Comparison of ENCODE assay signal across 9 cellular contexts in the genomic region with DNA sequence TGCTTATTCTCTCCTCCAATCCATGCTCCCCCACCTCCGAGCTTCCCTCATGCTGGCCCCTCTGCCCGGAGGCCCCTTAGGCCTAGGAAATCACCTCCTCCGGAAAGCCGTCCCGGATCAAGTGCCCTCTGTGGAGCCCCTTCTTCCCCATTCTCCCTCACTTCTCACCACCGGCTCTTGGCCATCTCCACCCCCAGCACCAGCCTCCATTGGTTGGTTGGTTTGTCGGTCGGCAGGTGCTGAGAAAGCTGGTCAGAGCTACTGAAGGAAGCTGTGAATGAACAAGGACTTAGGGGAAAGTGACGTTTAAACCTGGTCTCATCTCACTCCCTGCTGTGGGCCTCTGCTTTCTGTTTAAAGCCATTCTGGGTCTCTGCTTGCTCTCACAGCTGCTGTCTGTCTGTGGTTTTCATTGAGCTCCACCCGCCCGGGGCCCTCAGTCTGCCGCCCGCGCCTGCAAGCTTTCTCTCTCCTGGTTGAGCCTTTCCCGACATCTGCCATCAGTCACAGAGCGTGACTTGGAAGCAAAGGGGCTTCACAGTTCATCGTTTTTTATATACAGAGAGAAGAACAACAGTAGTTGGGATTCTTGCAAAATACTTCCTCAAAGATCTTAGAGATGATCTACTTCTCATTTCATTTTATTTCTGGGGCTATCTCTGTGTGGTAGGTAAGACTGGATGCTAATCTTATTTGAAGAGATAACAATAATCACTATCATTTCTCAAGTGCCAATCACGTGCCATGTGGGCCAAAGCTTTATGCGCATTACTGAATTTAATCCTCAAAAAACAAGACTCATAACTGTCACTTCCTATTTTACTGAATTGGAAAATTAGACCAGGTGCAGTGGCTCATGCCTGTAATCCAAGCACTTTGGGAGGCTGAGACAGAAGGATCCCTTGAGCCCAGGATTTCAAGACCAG.
DNase-seq lines count a peak whose midpoint lies in the region; ATAC-seq, FAIRE-seq and TF ChIP-seq lines count a peak whose summit lies in the region.
"Had no signal": no experiment of that assay in that cellular context is flagged by ENCODE, and none has a peak within 500 bp of the region (broad histone marks: within the 10 kb centered on the region; RNA-seq: fewer than 3 reads in every experiment).

No MANE protein-coding gene starts in this region.

- TF ChIP-seq POLR2A in GM12892 (IDR thresholded peaks at IDR 0.05; ENCODE audit: low read depth, low read length): no peak
- TF ChIP-seq POLR2A in spleen (IDR thresholded peaks at IDR 0.05): no peak

- CTCF ChIA-PET in naive thymus-derived CD4-positive, alpha-beta T cell (lab: Charles Lee): interaction anchor here (0.6 to 2.8 kb wide), 6 partner anchors 12 to 267 kb away, joined by 3 to 23 read pairs (median 5); no protein-coding TSS in a partner anchor

- no peak overlapping the region for H2AFZ ChIP-seq in Karpas-422 (ENCODE audit: low read length)

- intact Hi-C loops in naive thymus-derived CD4-positive, alpha-beta T cell (cut with micrococcal nuclease): loop anchor here (1.0 to 5.0 kb wide), 7 partner anchors 12 to 266 kb away; partner anchors contain the start of gene UBE2Q1 (in 2 of the 2)
- intact Hi-C loops in spleen (cut with DNase I; ENCODE audit: low total_unique reads): no loop called here

- H3K9me2 ChIP-seq in Karpas-422 (replicated peaks; ENCODE audit: insufficient read depth, low read length): no peaks in the 10 kb centered on the region

- H3K9me3 Mint-ChIP-seq in naive thymus-derived CD4-positive, alpha-beta T cell: peaks cover 0 to 3% (median 0%) of the 10 kb centered on the region in 11 donors
- no peaks in the 10 kb centered on the region for H3K9me3 Mint-ChIP-seq in HFFc6

- H3K4me1 ChIP-seq in naive thymus-derived CD4-positive, alpha-beta T cell (ENCODE audit: control insufficient read depth in 2 of 2, insufficient read depth in 2 of 2, low read length in 2 of 2): peaks cover 39 to 47% of the 10 kb centered on the region in 2 donors
- H3K4me1 ChIP-seq in Karpas-422 (ENCODE audit: low read length) (no peaks in the 10 kb centered on the region), spleen (peaks cover 0 to 28% (median 21%) of the 10 kb centered on the region in 6 donors)

- H3K9me3 ChIP-seq in naive thymus-derived CD4-positive, alpha-beta T cell (ENCODE audit: control insufficient read depth in 2 of 3, low read length in 3 of 3): no peaks in the 10 kb centered on the region
- H3K9me3 ChIP-seq in Karpas-422 (ENCODE audit: low read length) (no peaks in the 10 kb centered on the region), spleen (no peaks in the 10 kb centered on the region)

- H3K36me3 Mint-ChIP-seq in naive thymus-derived CD4-positive, alpha-beta T cell: peaks cover 0 to 6% (median 0%) of the 10 kb centered on the region in 5 donors
- no peaks in the 10 kb centered on the region for H3K36me3 Mint-ChIP-seq in HFFc6 (ENCODE audit: low read depth)

- H4K20me1 ChIP-seq in Karpas-422 (ENCODE audit: insufficient read depth, low read depth, low read length): no peaks in the 10 kb centered on the region

- 12 to 25% (median 18%) methylated on average over 19 of the region's 19 CpGs for WGBS in spleen, 5 donors

- no peak overlapping the region for H3K4me2 ChIP-seq in Karpas-422 (ENCODE audit: low read depth, low read length, poor library complexity, severe bottlenecking)

- peak overlapping the region; percentile 46 for H3K4me3 ChIP-seq in naive thymus-derived CD4-positive, alpha-beta T cell (ENCODE audit: low read length)
- no peak overlapping the region for H3K4me3 ChIP-seq in Karpas-422 (ENCODE audit: low read length)
- no peak overlapping the region for H3K4me3 ChIP-seq in spleen

- peaks cover 44 to 69% (median 51%) of the 10 kb centered on the region in 7 donors for H3K4me1 Mint-ChIP-seq in naive thymus-derived CD4-positive, alpha-beta T cell
- H3K4me1 Mint-ChIP-seq in HFFc6 (ENCODE audit: low read depth): no peaks in the 10 kb centered on the region

- FAIRE-seq in GM12892 (lab: Jason Lieb, UNC): peak; percentile 93

- peak overlapping the region; percentile 90 to 98 (median 96) for H3K27ac Mint-ChIP-seq in naive thymus-derived CD4-positive, alpha-beta T cell
- no peak overlapping the region for H3K27ac Mint-ChIP-seq in HFFc6

- H3K27me3 Mint-ChIP-seq in naive thymus-derived CD4-positive, alpha-beta T cell: peaks cover 0 to 23% (median 0%) of the 10 kb centered on the region in 5 donors
- peaks cover 78% of the 10 kb centered on the region for H3K27me3 Mint-ChIP-seq in HFFc6 (ENCODE audit: insufficient read depth)

- H3K27ac ChIP-seq in naive thymus-derived CD4-positive, alpha-beta T cell (ENCODE audit: low read depth, low read length): peak overlapping the region; percentile 73
- H3K27ac ChIP-seq in Karpas-422 (ENCODE audit: low read length) (no peak overlapping the region), spleen (peak overlapping the region in 4 of 8 donors; percentile 4 to 45 (median 21))

- no peak for TF ChIP-seq CTCF in spleen (IDR thresholded peaks at IDR 0.05 in 8 of 11, conservative IDR thresholded peaks at IDR 0.05 in 3 of 11)
- no peak for TF ChIP-seq CTCF in HFFc6 (IDR thresholded peaks at IDR 0.05)

- DNase-seq in GM12892 (ENCODE audit: insufficient read length) (peak; percentile 56), NCI-H524 treated with DMSO at 0.1 percent for 48 hours (lab: John Stamatoyannopoulos, UW) (peak; percentile 79), activated gamma-delta T cell treated with Interleukin-2 at 50 U/mL for 16 hours (peak; percentile 35), Karpas-422 (no peak), spleen (no peak), HFFc6 (no peak)
- DNase-seq in naive thymus-derived CD4-positive, alpha-beta T cell: peak in 8 of 9 donors; percentile 51 to 64 (median 56)

- POLR2A ChIA-PET in naive thymus-derived CD4-positive, alpha-beta T cell (lab: Charles Lee): interaction anchor here (0.9 to 1.8 kb wide), 8 partner anchors 8 to 281 kb away, joined by 3 to 7 read pairs (median 3); no protein-coding TSS in a partner anchor

- peak overlapping the region; percentile 71 to 88 (median 84) for H3K4me3 Mint-ChIP-seq in naive thymus-derived CD4-positive, alpha-beta T cell
- no peak overlapping the region for H3K4me3 Mint-ChIP-seq in HFFc6

- H3K36me3 ChIP-seq in naive thymus-derived CD4-positive, alpha-beta T cell (ENCODE audit: control insufficient read depth in 2 of 3, insufficient read depth in 3 of 3, low read length in 3 of 3): no peaks in the 10 kb centered on the region
- H3K36me3 ChIP-seq in Karpas-422 (ENCODE audit: insufficient read depth, low read length) (no peaks in the 10 kb centered on the region), spleen (no peaks in the 10 kb centered on the region)

- H3K79me2 ChIP-seq in Karpas-422 (ENCODE audit: low read length): no peaks in the 10 kb centered on the region

- H3K9ac ChIP-seq in Karpas-422 (ENCODE audit: low read length): no peak overlapping the region

- no peaks in the 10 kb centered on the region for H3K27me3 ChIP-seq in naive thymus-derived CD4-positive, alpha-beta T cell (ENCODE audit: control insufficient read depth in 2 of 2, insufficient read depth in 2 of 2, low read length in 2 of 2)
- H3K27me3 ChIP-seq in Karpas-422 (ENCODE audit: low read length) (no peaks in the 10 kb centered on the region), spleen (replicated peaks in 1 of 7) (peaks cover 0 to 52% (median 0%) of the 10 kb centered on the region in 7 donors)
- H3K27me3 ChIP-seq: dorsolateral prefrontal cortex had no signal

- ATAC-seq in HG02678 (IDR thresholded peaks at IDR 0.05; ENCODE audit: unreplicated experiment): peak; percentile 92
- peak; percentile 82 for ATAC-seq in naive thymus-derived CD4-positive, alpha-beta T cell

Comparison
In these comparisons a context has a peak if more than half of its experiments do, and no peak if none do; other contexts are left out.
1. DNase-seq: peak in GM12892 (single experiment), NCI-H524 treated with DMSO at 0.1 percent for 48 hours (single experiment), activated gamma-delta T cell treated with Interleukin-2 at 50 U/mL for 16 hours (single experiment) and naive thymus-derived CD4-positive, alpha-beta T cell (8 of 9); none in Karpas-422 (single experiment), spleen (single experiment) and HFFc6 (single experiment).